8 cellular contexts compared by ENCODE assay signal in the genomic region with DNA sequence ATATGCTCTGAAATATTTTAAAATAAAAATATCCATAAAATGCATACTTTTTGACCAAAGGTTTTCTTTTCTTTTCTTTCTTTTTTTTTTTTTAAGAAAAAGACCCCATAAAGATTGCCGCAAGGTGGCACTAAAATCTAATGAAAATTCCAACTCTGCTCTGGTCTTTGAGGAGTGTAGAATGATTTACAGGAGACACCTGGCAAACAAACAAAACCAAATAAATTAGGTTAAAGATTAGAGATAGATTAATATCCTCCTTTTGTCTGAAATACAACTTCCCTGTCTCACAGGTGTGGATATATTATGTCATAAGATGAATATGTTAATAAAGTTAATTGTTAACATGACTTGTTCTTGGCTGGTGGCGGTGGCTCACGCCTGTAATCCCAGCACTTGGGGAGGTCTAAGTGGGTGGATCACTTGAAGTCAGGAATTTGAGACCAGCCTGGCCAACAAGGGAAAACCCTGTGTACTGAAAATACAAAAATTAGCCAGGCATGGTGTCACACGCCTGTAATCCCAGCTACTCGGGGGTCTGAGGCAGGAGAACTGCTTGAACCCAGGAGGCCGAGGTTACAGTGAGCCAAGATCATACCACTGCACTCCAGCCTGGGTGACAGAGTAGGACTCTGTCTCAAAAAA. TPM values are rescaled to one million over a fixed set of nuclear protein-coding genes. Genes with fewer than 3 reads are reported as not detected.
DNase-seq lines count a peak whose midpoint lies in the region; ATAC-seq, FAIRE-seq and TF ChIP-seq lines count a peak whose summit lies in the region.

No MANE protein-coding gene starts in this region.

- intact Hi-C loops in left lung (cut with DNase I), result loop anchor here (2.0 to 10.0 kb wide), 2 partner anchors 191 to 195 kb away; no protein-coding TSS in a partner anchor

- peak overlapping the region; percentile 28 to 49 for H3K27ac ChIP-seq in left lung

- H3K27ac Mint-ChIP-seq in type B pancreatic cell, result peak overlapping the region; percentile 66

- H3K4me1 ChIP-seq in left lung, result peaks cover 11 to 53% of the 10 kb centered on the region in 2 donors

- no peak for TF ChIP-seq POLR2A in GM12892 (IDR thresholded peaks at IDR 0.05; ENCODE audit: low read depth, low read length)

- ATAC-seq in activated CD4-positive, CD25-positive, alpha-beta regulatory T cell treated with anti-CD3 and anti-CD28 coated beads, Interleukin-2, amount 50 U/mL, for 24 hours, result no peak
- ATAC-seq in left lung (no peak), GM19452 (IDR thresholded peaks at IDR 0.05; ENCODE audit: unreplicated experiment) (no peak)

- no peaks in the 10 kb centered on the region for H3K27me3 ChIP-seq in left lung

- no peaks in the 10 kb centered on the region for H3K9me3 Mint-ChIP-seq in type B pancreatic cell

- H3K4me1 Mint-ChIP-seq in type B pancreatic cell (ENCODE audit: unreplicated experiment), result peaks cover 15% of the 10 kb centered on the region

- TF ChIP-seq CTCF in astrocyte of the cerebellum (IDR thresholded peaks at IDR 0.05; ENCODE audit: low read depth, low read length, missing control alignments) (peak; percentile 48), left lung (IDR thresholded peaks at IDR 0.05) (peak; percentile 32 to 40), type B pancreatic cell (conservative IDR thresholded peaks at IDR 0.05) (peak; percentile 87)

- FAIRE-seq in GM12892 (lab: Jason Lieb, UNC), result no peak

- H3K4me3 ChIP-seq in astrocyte of the cerebellum (ENCODE audit: low read depth, low read length) (no peak overlapping the region), left lung (no peak overlapping the region)

- H3K27me3 Mint-ChIP-seq in type B pancreatic cell, result peaks cover 12% of the 10 kb centered on the region

- no peaks in the 10 kb centered on the region for H3K36me3 Mint-ChIP-seq in type B pancreatic cell

- no peaks in the 10 kb centered on the region for H3K9me3 ChIP-seq in left lung

- in situ Hi-C loops in astrocyte of the cerebellum (cut with HindIII; ENCODE audit: low sequenced_read_pairs), result loop anchor here (5.0 kb wide), 1 partner anchor 204 kb away; no protein-coding TSS in a partner anchor

- peaks cover 1 to 3% of the 10 kb centered on the region in 2 donors for H3K36me3 ChIP-seq in left lung

- peak overlapping the region; percentile 20 for H3K4me3 Mint-ChIP-seq in type B pancreatic cell

- peak; percentile 18 for DNase-seq in activated CD4-positive, CD25-positive, alpha-beta regulatory T cell treated with anti-CD3 and anti-CD28 coated beads, Interleukin-2, amount 50 U/mL, for 72 hours
- DNase-seq in NCI-H1417 (lab: John Stamatoyannopoulos, UW), result peak in 2 of 3 experiments; percentile 72 to 73
- no peak for DNase-seq in astrocyte of the cerebellum (ENCODE audit: low read depth)
- DNase-seq in left lung, result peak in 1 of 2 donors; percentile 39
- no peak for DNase-seq in type B pancreatic cell (ENCODE audit: extremely low spot score, unreplicated experiment)
- DNase-seq in GM12892 (ENCODE audit: insufficient read length), result no peak

RNA-seq across cellular contexts. Expression of a gene that starts 3.5 kb away (rescaled TPM):
- total RNA-seq in left lung (100 to 1,000 TPM; 116 to 124 TPM), type B pancreatic cell (ENCODE audit: low replicate concordance) (82.8 and 83.5 TPM in 2 replicates)
- polyA plus RNA-seq in GM12892 (2012; ENCODE audit: missing spikeins), result 9.5 TPM

Comparison
In these comparisons a context has a peak if more than half of its experiments do, and no peak if none do; other contexts are left out.
1. DNase-seq: peak in activated CD4-positive, CD25-positive, alpha-beta regulatory T cell treated with anti-CD3 and anti-CD28 coated beads, Interleukin-2, amount 50 U/mL, for 72 hours (single experiment) and NCI-H1417 (2 of 3); none in astrocyte of the cerebellum (single experiment), type B pancreatic cell (single experiment) and GM12892 (single experiment).
2. CTCF ChIP-seq: peak in every context shown above with its lines; median percentile 87 in type B pancreatic cell; 48 in astrocyte of the cerebellum; 36 in left lung.